15 cellular contexts compared by ENCODE assay signal in the genomic region with DNA sequence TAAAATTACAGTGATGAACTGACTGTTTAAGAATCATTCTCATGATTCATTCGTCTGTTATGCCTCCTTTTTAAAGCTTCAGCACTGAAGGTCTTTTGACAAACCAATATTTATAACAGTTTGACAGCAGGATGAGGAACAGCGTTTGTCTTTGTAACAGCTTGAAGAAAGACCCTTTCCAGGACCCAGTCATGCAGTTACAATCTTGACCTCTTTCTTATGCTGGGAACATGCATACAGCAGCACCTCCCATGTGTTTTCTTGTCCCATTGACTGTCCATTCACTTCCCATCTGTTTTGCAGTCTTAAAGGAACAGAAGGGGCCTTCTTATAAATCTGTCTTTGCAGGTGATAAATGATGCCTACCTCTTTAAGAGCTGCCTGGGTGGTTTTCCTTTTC.
DNase-seq lines count a peak whose midpoint lies in the region; ATAC-seq, FAIRE-seq and TF ChIP-seq lines count a peak whose summit lies in the region.
"Had no signal": no experiment of that assay in that cellular context is flagged by ENCODE, and none has a peak within 500 bp of the region (broad histone marks: within the 10 kb centered on the region; RNA-seq: fewer than 3 reads in every experiment).

No MANE protein-coding gene starts in this region.

- H3K27me3 ChIP-seq in foreskin keratinocyte: no peaks in the 10 kb centered on the region
- no peaks in the 10 kb centered on the region for H3K27me3 ChIP-seq in MG63
- H3K27me3 ChIP-seq: dorsolateral prefrontal cortex, sigmoid colon, thyroid gland had no signal

- TF ChIP-seq CTCF in foreskin keratinocyte (conservative IDR thresholded peaks at IDR 0.05): no peak

- H3K36me3 ChIP-seq in MG63: peaks cover 11% of the 10 kb centered on the region
- H3K36me3 ChIP-seq: sigmoid colon had no signal

- H3K4me3 ChIP-seq in MG63: no peak overlapping the region
- H3K4me3 ChIP-seq: dorsolateral prefrontal cortex, sigmoid colon, thyroid gland had no signal

- H3K4me1 ChIP-seq in foreskin keratinocyte: peaks cover 6% of the 10 kb centered on the region
- H3K4me1 ChIP-seq: sigmoid colon, thyroid gland had no signal

- H3K9me3 ChIP-seq in MG63: no peaks in the 10 kb centered on the region
- H3K9me3 ChIP-seq: sigmoid colon, thyroid gland had no signal

- FAIRE-seq in GM12891 (lab: Jason Lieb, UNC): peak; percentile 43

- no peak for DNase-seq in GM12891 (ENCODE audit: insufficient read length, low spot score)
- DNase-seq in RPMI7951 (ENCODE audit: low read depth): peak; percentile 33
- peak; percentile 3 to 16 for DNase-seq in foreskin keratinocyte
- DNase-seq in renal cortical epithelial cell (ENCODE audit: low read depth): peak; percentile 46
- no peak for DNase-seq in MG63
- no peak for DNase-seq in activated gamma-delta T cell (lab: John Stamatoyannopoulos, UW)
- no peak for DNase-seq in NCI-H1417 (lab: John Stamatoyannopoulos, UW)
- DNase-seq: activated CD4-positive, CD25-positive, alpha-beta regulatory T cell treated with anti-CD3 and anti-CD28 coated beads, Interleukin-2, amount 50 U/mL, for 72 hours; activated CD8-positive, alpha-beta memory T cell treated with anti-CD3 and anti-CD28 coated beads, Interleukin-2, amount 50 U/mL, for 4 hours; DMS79; dorsolateral prefrontal cortex; GOT3; NCI-H1092 treated with DMSO at 0.1 percent for 48 hours; sigmoid colon; thyroid gland had no signal

- no peak overlapping the region for H3K27ac ChIP-seq in foreskin keratinocyte
- H3K27ac ChIP-seq: dorsolateral prefrontal cortex, sigmoid colon, thyroid gland had no signal

- no peak for TF ChIP-seq POLR2A in GM12891 (IDR thresholded peaks at IDR 0.05; ENCODE audit: low read depth, low read length)

- ATAC-seq in foreskin keratinocyte: no peak

TF ChIP-seq in GM12891, 5 proteins besides CTCF, POLR2A, EP300 and RAD21:
- TF ChIP-seq POLR2AphosphoS5 (IDR thresholded peaks at IDR 0.05; ENCODE audit: low read depth, low read length): no peak
- TF ChIP-seq TAF1 (IDR thresholded peaks at IDR 0.05; ENCODE audit: low read depth, low read length): no peak
- TF ChIP-seq PAX5 (IDR thresholded peaks at IDR 0.05; ENCODE audit: insufficient read depth, low read length, severe bottlenecking): no peak
- no peak for TF ChIP-seq SPI1 (IDR thresholded peaks at IDR 0.05; ENCODE audit: low read depth, low read length)
- TF ChIP-seq POU2F2 (IDR thresholded peaks at IDR 0.05; ENCODE audit: low read depth, low read length): no peak

Comparison
In these comparisons a context has a peak if more than half of its experiments do, and no peak if none do; other contexts are left out.
1. DNase-seq: peak in RPMI7951 (single experiment), foreskin keratinocyte (2 of 2) and renal cortical epithelial cell (single experiment); none in GM12891 (single experiment), MG63 (single experiment), activated gamma-delta T cell (single experiment) and NCI-H1417 (0 of 3).